In the genomic region with DNA sequence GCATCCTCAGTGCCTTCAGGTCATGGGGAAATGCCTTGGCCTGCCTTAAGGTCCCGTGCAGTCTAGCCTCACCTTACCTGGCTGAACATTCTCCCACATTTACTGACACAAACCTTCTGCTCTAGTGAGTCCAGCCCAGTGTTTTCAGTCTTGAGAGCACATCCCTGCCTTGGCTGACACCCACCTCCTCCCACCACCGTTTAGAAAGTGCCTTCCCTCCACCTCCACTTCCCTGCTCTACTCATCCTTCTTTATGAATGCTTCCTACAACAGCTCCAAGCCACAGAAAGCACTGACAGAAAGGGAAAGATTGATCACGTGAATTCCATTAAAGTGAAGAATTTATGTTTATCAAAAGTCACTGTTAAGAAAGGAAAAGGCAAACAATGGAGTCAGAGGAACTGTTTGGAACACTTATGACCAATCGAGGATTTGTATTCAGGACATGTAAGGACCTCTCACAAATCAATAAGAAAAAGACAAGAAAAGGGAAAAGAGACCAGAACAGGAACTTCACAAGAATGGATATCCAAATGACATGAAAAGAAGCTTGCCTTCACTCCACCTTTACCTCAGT, we compare ENCODE assay signal across 23 cellular contexts. TPM values are rescaled to one million over a fixed set of nuclear protein-coding genes. Genes with fewer than 3 reads are reported as not detected.
DNase-seq lines count a peak whose midpoint lies in the region; TF ChIP-seq lines count a peak whose summit lies in the region.
"Had no signal": no experiment of that assay in that cellular context is flagged by ENCODE, and none has a peak within 500 bp of the region (broad histone marks: within the 10 kb centered on the region; RNA-seq: fewer than 3 reads in every experiment).

No MANE protein-coding gene starts in this region.

- H3K27me3 ChIP-seq in A673 (replicated peaks; ENCODE audit: insufficient read depth, low read depth, low read length, poor library complexity): no peaks in the 10 kb centered on the region
- no peaks in the 10 kb centered on the region for H3K27me3 ChIP-seq in SJSA1 (replicated peaks)
- no peaks in the 10 kb centered on the region for H3K27me3 ChIP-seq in fibroblast of lung (ENCODE audit: control insufficient read depth, insufficient read depth, low read length)
- no peaks in the 10 kb centered on the region for H3K27me3 ChIP-seq in sigmoid colon
- H3K27me3 ChIP-seq: BLaER1 treated with 17β-estradiol and CSF1 and Interleukin-3, amounts not matched to agents 10 nM and 100 nM; brain microvascular endothelial cell; heart right ventricle; MG63; upper lobe of left lung had no signal

- no TSS peak for BruUV-seq in A673 (replicated peaks; lab: Mats Ljungman, UMichigan)

- DNase-seq in A673 (ENCODE audit: low spot score): no peak
- peak in 1 of 2 experiments; percentile 24 for DNase-seq in SJSA1 (ENCODE audit: low read depth in 1 of 2, low spot score in 2 of 2)
- DNase-seq in fibroblast of lung (ENCODE audit: low read depth in 2 of 2): peak in 1 of 2 donors; percentile 48
- no peak for DNase-seq in sigmoid colon
- no peak for DNase-seq in GM19238 (ENCODE audit: insufficient read length, low spot score)
- DNase-seq in activated effector memory CD4-positive, alpha-beta T cell treated with anti-CD3 and anti-CD28 coated beads, Interleukin-2, amount 50 U/mL, for 16 hours: no peak
- no peak for DNase-seq in T-helper 1 cell
- DNase-seq in NOMO-1 (lab: John Stamatoyannopoulos, UW; ENCODE audit: unreplicated experiment in 2 of 2): no peak
- DNase-seq: activated CD8-positive, alpha-beta memory T cell treated with anti-CD3 and anti-CD28 coated beads, Interleukin-2, amount 50 U/mL, for 48 hours; brain microvascular endothelial cell; Calu3; heart right ventricle; left colon; MG63; midbrain; NCI-H1436 treated with DMSO at 0.1 percent for 48 hours; NCI-H2171; NCI-H526; small intestine; stimulated activated naive B cell treated with anti-CD40 and anti-IgM and Interleukin-4, amounts not matched to agents 10 μg/mL and 1 μg/mL and 100 μg/mL, for 72 hours; T1000; upper lobe of left lung had no signal

- H3K4me3 ChIP-seq in A673 (ENCODE audit: low read depth, low read length, poor library complexity, severe bottlenecking): no peak overlapping the region
- H3K4me3 ChIP-seq in SJSA1: no peak overlapping the region
- no peak overlapping the region for H3K4me3 ChIP-seq in fibroblast of lung (replicated peaks in 1 of 4; ENCODE audit: control extremely low read depth in 1 of 4, insufficient read depth in 1 of 4, low read depth in 3 of 4, low read length in 4 of 4)
- H3K4me3 ChIP-seq in sigmoid colon: no peak overlapping the region
- H3K4me3 ChIP-seq: BLaER1 treated with 17β-estradiol and CSF1 and Interleukin-3, amounts not matched to agents 10 nM and 100 nM; heart right ventricle; MG63; upper lobe of left lung had no signal

- H3K79me2 ChIP-seq in fibroblast of lung (ENCODE audit: control insufficient read depth, insufficient read depth, low read length): peaks cover 77% of the 10 kb centered on the region

- no peaks in the 10 kb centered on the region for H4K20me1 ChIP-seq in fibroblast of lung (ENCODE audit: control insufficient read depth, extremely low read depth, insufficient read depth, low read length)
- H4K20me1 ChIP-seq: BLaER1 treated with 17β-estradiol and CSF1 and Interleukin-3, amounts not matched to agents 10 nM and 100 nM had no signal

- peak overlapping the region; percentile 59 for H3K27ac ChIP-seq in A673 (ENCODE audit: low read depth, low read length, poor library complexity, severe bottlenecking)
- H3K27ac ChIP-seq in SJSA1: peak overlapping the region; percentile 75
- H3K27ac ChIP-seq in fibroblast of lung (ENCODE audit: insufficient read depth, low read length): peak overlapping the region; percentile 87
- peak overlapping the region; percentile 78 to 90 (median 88) for H3K27ac ChIP-seq in sigmoid colon
- H3K27ac ChIP-seq: upper lobe of left lung had no signal

- H3K9ac ChIP-seq in fibroblast of lung (ENCODE audit: insufficient read depth, low read length): no peak overlapping the region
- H3K9ac ChIP-seq: BLaER1 treated with 17β-estradiol and CSF1 and Interleukin-3, amounts not matched to agents 10 nM and 100 nM had no signal

- POLR2A ChIA-PET in A673 (lab: Charles Lee; ENCODE audit: low non-redundant PET): no interaction called here

- H3K4me1 ChIP-seq in A673 (ENCODE audit: insufficient read depth, low read length, poor library complexity, severe bottlenecking) (peaks cover 47% of the 10 kb centered on the region), SJSA1 (replicated peaks) (peaks cover 52% of the 10 kb centered on the region), fibroblast of lung (ENCODE audit: control insufficient read depth, extremely low read depth, insufficient read depth, low read length) (peaks cover 37% of the 10 kb centered on the region), sigmoid colon (peaks cover 3 to 98% (median 91%) of the 10 kb centered on the region in 4 donors)

- no peak overlapping the region for H2AFZ ChIP-seq in fibroblast of lung (ENCODE audit: low read length)

- TF ChIP-seq EP300 in sigmoid colon (IDR thresholded peaks at IDR 0.05): no peak

- H3K4me2 ChIP-seq in fibroblast of lung (ENCODE audit: extremely low read depth, insufficient read depth, low read length): peak overlapping the region; percentile 30

- TF ChIP-seq CTCF in A673 (conservative IDR thresholded peaks at IDR 0.05; ENCODE audit: low read depth, low read length): no peak
- TF ChIP-seq CTCF in fibroblast of lung (conservative IDR thresholded peaks at IDR 0.05 in 1 of 2, IDR thresholded peaks at IDR 0.05 in 1 of 2; ENCODE audit: low read depth in 1 of 2, low read length in 2 of 2): no peak
- no peak for TF ChIP-seq CTCF in sigmoid colon (IDR thresholded peaks at IDR 0.05)

- intact Hi-C loops in A673 (cut with micrococcal nuclease; ENCODE audit: unreplicated experiment): no loop called here
- intact Hi-C loops in sigmoid colon (cut with DNase I): no loop called here

- CTCF ChIA-PET in A673 (lab: Charles Lee): no interaction called here

- WGBS in sigmoid colon, 2 donors: 70 to 75% methylated on average over 4 of the region's 4 CpGs

- H3K36me3 ChIP-seq in A673 (ENCODE audit: insufficient read depth, low read length, poor library complexity, severe bottlenecking) (peaks cover 3% of the 10 kb centered on the region), SJSA1 (peaks cover 10% of the 10 kb centered on the region; the same call in 1 of the 2 replicates), fibroblast of lung (ENCODE audit: control insufficient read depth, insufficient read depth, low read length) (no peaks in the 10 kb centered on the region), sigmoid colon (no peaks in the 10 kb centered on the region)
- H3K36me3 ChIP-seq: BLaER1 treated with 17β-estradiol and CSF1 and Interleukin-3, amounts not matched to agents 10 nM and 100 nM; brain microvascular endothelial cell; heart right ventricle; upper lobe of left lung had no signal

- H3K9me3 ChIP-seq in A673 (ENCODE audit: low read depth, low read length, poor library complexity, severe bottlenecking): no peaks in the 10 kb centered on the region
- H3K9me3 ChIP-seq in SJSA1 (replicated peaks): no peaks in the 10 kb centered on the region
- H3K9me3 ChIP-seq in fibroblast of lung (ENCODE audit: control insufficient read depth, insufficient read depth, low read depth, low read length): no peaks in the 10 kb centered on the region
- H3K9me3 ChIP-seq in sigmoid colon: no peaks in the 10 kb centered on the region
- H3K9me3 ChIP-seq: BLaER1 treated with 17β-estradiol and CSF1 and Interleukin-3, amounts not matched to agents 10 nM and 100 nM; heart right ventricle; MG63; upper lobe of left lung had no signal

- no peak for TF ChIP-seq POLR2A in sigmoid colon (IDR thresholded peaks at IDR 0.05)

RNA-seq across cellular contexts. Expression of gene DDR2, which starts 59.8 kb away (rescaled TPM):
- total RNA-seq in A673 (2021): 121 and 145 TPM in 2 replicates
- total RNA-seq in SJSA1 (2014; rRNA removed; shearing (Covaris generic)): 52.7 and 62.8 TPM in 2 replicates
- total RNA-seq in fibroblast of lung: 252 and 303 TPM in 2 replicates
- polyA plus RNA-seq in fibroblast of lung: 144 and 192 TPM in 2 replicates
- polyA plus RNA-seq in fibroblast of lung (2012): 65.9 and 114 TPM in 2 replicates
- 313 and 334 TPM in 2 replicates for polyA minus RNA-seq in fibroblast of lung (ENCODE audit: low replicate concordance)
- 100 to 1,000 TPM; 150 to 236 (median 225) TPM for total RNA-seq in sigmoid colon
- 10 to 100 TPM in 2 of 3 donors, 1 to 10 TPM in 1; 3.5 to 50.5 (median 18.0) TPM for polyA plus RNA-seq in sigmoid colon
